7 cellular contexts compared by ENCODE assay signal in the genomic region with DNA sequence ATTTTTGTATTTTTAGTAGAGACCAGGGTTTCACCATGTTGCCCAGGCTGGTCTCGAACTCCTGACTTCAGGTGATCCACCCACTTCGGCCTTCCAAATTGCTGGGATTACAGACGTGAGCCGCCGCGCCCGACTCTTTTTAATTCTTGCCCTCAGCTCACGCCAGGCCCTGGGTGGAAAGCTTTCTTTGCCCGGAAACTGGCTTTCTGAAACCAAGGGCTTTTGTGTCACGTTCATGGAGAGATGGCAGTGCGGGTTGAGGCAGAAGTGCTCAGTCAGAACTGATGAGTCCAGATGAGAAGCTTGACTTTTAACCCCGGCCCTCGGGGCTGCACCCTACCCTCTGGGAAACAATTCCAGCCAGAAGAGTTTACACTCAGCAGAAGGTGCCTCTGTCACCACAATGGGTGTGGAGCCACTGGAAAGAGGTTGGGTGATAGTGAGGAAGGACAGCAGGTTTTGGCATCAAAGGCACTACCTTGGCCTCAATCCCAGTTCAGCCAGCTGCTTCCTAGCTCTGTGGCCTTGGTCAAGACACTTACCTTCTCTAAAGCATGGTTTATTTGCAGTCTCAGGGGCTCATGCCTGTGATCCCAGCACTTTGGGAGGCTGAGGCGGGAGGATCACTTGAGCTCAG. TPM values are rescaled to one million over a fixed set of nuclear protein-coding genes. Genes with fewer than 3 reads are reported as not detected.
DNase-seq lines count a peak whose midpoint lies in the region; ATAC-seq and TF ChIP-seq lines count a peak whose summit lies in the region.

No MANE protein-coding gene starts in this region.

- H3K4me1 Mint-ChIP-seq in GM23338 (peaks cover 4% of the 10 kb centered on the region; the same call in 1 of the 3 replicates), HFFc6 (ENCODE audit: low read depth) (peaks cover 27% of the 10 kb centered on the region)
- H3K4me1 Mint-ChIP-seq in stimulated activated memory B cell treated with anti-CD40 and anti-IgM and Interleukin-4, amounts not matched to agents 10 μg/mL and 1 μg/mL and 100 μg/mL, for 72 hours, result peaks cover 24% of the 10 kb centered on the region

- no peak for ATAC-seq in GM23338
- no peak for ATAC-seq in stimulated activated memory B cell treated with anti-CD40 and anti-IgM and Interleukin-4, amounts not matched to agents 10 μg/mL and 1 μg/mL and 100 μg/mL, for 72 hours
- ATAC-seq in GM21381 (IDR thresholded peaks at IDR 0.05; ENCODE audit: unreplicated experiment), result no peak

- peak overlapping the region; percentile 65; the same call in 1 of the 2 replicates for H3K4me2 ChIP-seq in GM23338
- peak overlapping the region; percentile 75 for H3K4me2 ChIP-seq in hepatocyte

- peak overlapping the region; percentile 83 for H2AFZ ChIP-seq in GM23338
- H2AFZ ChIP-seq in hepatocyte, result no peak overlapping the region

- H3F3A ChIP-seq in GM23338 (replicated peaks; ENCODE audit: low read depth), result no peaks in the 10 kb centered on the region; the same call in 1 of the 2 replicates

- 94% methylated on average over 14 of the region's 14 CpGs for WGBS in hepatocyte (ENCODE audit: low lambda C conversion rate, missing lambda C conversion rate)

- H3K27ac ChIP-seq in GM23338 (ENCODE audit: low read depth) (no peak overlapping the region), VCaP (peak overlapping the region; percentile 84), hepatocyte (peak overlapping the region; percentile 98)

- H3K27ac Mint-ChIP-seq in GM23338 (no peak overlapping the region), HFFc6 (no peak overlapping the region; the same call in 1 of the 2 replicates)
- H3K27ac Mint-ChIP-seq in stimulated activated memory B cell treated with anti-CD40 and anti-IgM and Interleukin-4, amounts not matched to agents 10 μg/mL and 1 μg/mL and 100 μg/mL, for 72 hours, result no peak overlapping the region

- H3K27me3 ChIP-seq in GM23338 (ENCODE audit: insufficient read depth) (peaks cover 32% of the 10 kb centered on the region), hepatocyte (no peaks in the 10 kb centered on the region)

- no peak for TF ChIP-seq CTCF in GM23338 (conservative IDR thresholded peaks at IDR 0.05; ENCODE audit: low read depth in 2 of 2)
- no peak for TF ChIP-seq CTCF in VCaP (conservative IDR thresholded peaks at IDR 0.05)
- TF ChIP-seq CTCF in hepatocyte (IDR thresholded peaks at IDR 0.05; ENCODE audit: poor library complexity), result no peak
- TF ChIP-seq CTCF in HFFc6 (IDR thresholded peaks at IDR 0.05), result no peak

- H3K79me2 ChIP-seq in GM23338 (replicated peaks; ENCODE audit: insufficient read depth) (peaks cover 8% of the 10 kb centered on the region; the same call in 1 of the 2 replicates), hepatocyte (peaks cover 41% of the 10 kb centered on the region)

- no peaks in the 10 kb centered on the region; the same call in 1 of the 2 replicates for H4K20me1 ChIP-seq in GM23338 (replicated peaks; ENCODE audit: insufficient read depth)
- peaks cover 15% of the 10 kb centered on the region for H4K20me1 ChIP-seq in hepatocyte (ENCODE audit: insufficient read depth, poor library complexity, severe bottlenecking)

- no peak overlapping the region for H3K4me3 ChIP-seq in GM23338
- H3K4me3 ChIP-seq in hepatocyte, result no peak overlapping the region

- H3K9me3 Mint-ChIP-seq in GM23338 (peaks cover 5% of the 10 kb centered on the region; the same call in 2 of the 3 replicates), HFFc6 (no peaks in the 10 kb centered on the region; the same call in 1 of the 2 replicates)
- H3K9me3 Mint-ChIP-seq in stimulated activated memory B cell treated with anti-CD40 and anti-IgM and Interleukin-4, amounts not matched to agents 10 μg/mL and 1 μg/mL and 100 μg/mL, for 72 hours, result no peaks in the 10 kb centered on the region

- H3K36me3 ChIP-seq in GM23338 (ENCODE audit: insufficient read depth) (no peaks in the 10 kb centered on the region), hepatocyte (replicated peaks; ENCODE audit: insufficient read depth, low read depth) (no peaks in the 10 kb centered on the region)

- H3K9me3 ChIP-seq in hepatocyte (ENCODE audit: low read depth), result no peaks in the 10 kb centered on the region

- no peaks in the 10 kb centered on the region for H3K9me2 ChIP-seq in GM23338 (ENCODE audit: insufficient read depth)
- no peaks in the 10 kb centered on the region for H3K9me2 ChIP-seq in hepatocyte (replicated peaks; ENCODE audit: insufficient read depth)

- H3K4me3 Mint-ChIP-seq in GM23338 (no peak overlapping the region; the same call in 2 of the 3 replicates), HFFc6 (no peak overlapping the region)
- peak overlapping the region; percentile 90 for H3K4me3 Mint-ChIP-seq in stimulated activated memory B cell treated with anti-CD40 and anti-IgM and Interleukin-4, amounts not matched to agents 10 μg/mL and 1 μg/mL and 100 μg/mL, for 72 hours

- H3K36me3 Mint-ChIP-seq in GM23338 (ENCODE audit: low read depth), result no peaks in the 10 kb centered on the region
- H3K36me3 Mint-ChIP-seq in stimulated activated memory B cell treated with anti-CD40 and anti-IgM and Interleukin-4, amounts not matched to agents 10 μg/mL and 1 μg/mL and 100 μg/mL, for 72 hours, result no peaks in the 10 kb centered on the region
- peaks cover 29% of the 10 kb centered on the region for H3K36me3 Mint-ChIP-seq in HFFc6 (ENCODE audit: low read depth)

- H3K27me3 Mint-ChIP-seq in GM23338 (ENCODE audit: insufficient read depth, low read depth, poor library complexity) (peaks cover 24% of the 10 kb centered on the region), HFFc6 (ENCODE audit: insufficient read depth) (peaks cover 6% of the 10 kb centered on the region)
- H3K27me3 Mint-ChIP-seq in stimulated activated memory B cell treated with anti-CD40 and anti-IgM and Interleukin-4, amounts not matched to agents 10 μg/mL and 1 μg/mL and 100 μg/mL, for 72 hours, result no peaks in the 10 kb centered on the region

- DNase-seq in GM23338 (ENCODE audit: low spot score) (no peak), hepatocyte (ENCODE audit: low spot score) (no peak), amniotic stem cell (lab: John Stamatoyannopoulos, UW) (no peak), HFFc6 (no peak)

- no peaks in the 10 kb centered on the region; the same call in 1 of the 2 replicates for H3K4me1 ChIP-seq in GM23338 (ENCODE audit: insufficient read depth)
- H3K4me1 ChIP-seq in hepatocyte (ENCODE audit: insufficient read depth), result peaks cover 14% of the 10 kb centered on the region

TF ChIP-seq in GM23338, 12 proteins besides CTCF, POLR2A, EP300 and RAD21:
- no peak for TF ChIP-seq JUNB (IDR thresholded peaks at IDR 0.05; ENCODE audit: unreplicated experiment)

RNA-seq across cellular contexts. Expression of a gene that starts 0.9 kb away (rescaled TPM):
- 17.7 and 19.1 TPM in 2 replicates for total RNA-seq in GM23338 (2014; rRNA removed; shearing (Covaris generic))
- 13.0 and 14.8 TPM in 2 replicates for polyA plus RNA-seq in GM23338 (2016; fragmentation: Nextera tagmentation; extraction: Ambion mirVana)
- 89.5 and 99.5 TPM in 2 replicates for total RNA-seq in hepatocyte
- polyA plus RNA-seq in hepatocyte, result 53.7 and 54.7 TPM in 2 replicates
- 10 to 100 TPM; 62.6 to 77.7 (median 66.8) TPM for total RNA-seq in HFFc6 (2021; fragmentation: NEBNext Ultra II Directional; extraction: Animal tissue kit (Norgen Biotek cat#: 25700))
